10 cellular contexts compared by ENCODE assay signal in genomic region chr16:20903889-20904506, GRCh38. TPM values are rescaled to one million over a fixed set of nuclear protein-coding genes. Genes with fewer than 3 reads are reported as not detected.
DNase-seq lines count a peak whose midpoint lies in the region; ATAC-seq and TF ChIP-seq lines count a peak whose summit lies in the region.
"Had no signal": no experiment of that assay in that cellular context is flagged by ENCODE, and none has a peak within 500 bp of the region (broad histone marks: within the 10 kb centered on the region; RNA-seq: fewer than 3 reads in every experiment).

No MANE protein-coding gene starts in this region.

- H3K4me3 Mint-ChIP-seq in activated naive CD8-positive, alpha-beta T cell treated with anti-CD3 and anti-CD28 coated beads, Interleukin-2, amount 50 U/mL, for 24 hours: peak overlapping the region; percentile 72
- no peak overlapping the region for H3K4me3 Mint-ChIP-seq in memory B cell

- TF ChIP-seq CTCF in heart left ventricle (IDR thresholded peaks at IDR 0.05) (no peak), upper lobe of right lung (IDR thresholded peaks at IDR 0.05) (no peak)

- H3K36me3 Mint-ChIP-seq in activated naive CD8-positive, alpha-beta T cell treated with anti-CD3 and anti-CD28 coated beads, Interleukin-2, amount 50 U/mL, for 24 hours (ENCODE audit: low read depth): peaks cover 29% of the 10 kb centered on the region
- peaks cover 5% of the 10 kb centered on the region for H3K36me3 Mint-ChIP-seq in memory B cell

- ATAC-seq in heart left ventricle: no peak
- no peak for ATAC-seq in left cardiac atrium
- no peak for ATAC-seq in activated naive CD8-positive, alpha-beta T cell treated with anti-CD3 and anti-CD28 coated beads, Interleukin-2, amount 50 U/mL, for 24 hours
- no peak for ATAC-seq in memory B cell (ENCODE audit: low read depth)
- ATAC-seq in upper lobe of right lung: no peak
- ATAC-seq in GM21825 (IDR thresholded peaks at IDR 0.05; ENCODE audit: unreplicated experiment): no peak
- ATAC-seq: mucosa of descending colon had no signal

- no peaks in the 10 kb centered on the region for H3K27me3 Mint-ChIP-seq in activated naive CD8-positive, alpha-beta T cell treated with anti-CD3 and anti-CD28 coated beads, Interleukin-2, amount 50 U/mL, for 24 hours
- H3K27me3 Mint-ChIP-seq in memory B cell: no peaks in the 10 kb centered on the region

- H3K4me3 ChIP-seq in heart left ventricle: peak overlapping the region in 2 of 12 donors; percentile 20 to 31
- no peak overlapping the region for H3K4me3 ChIP-seq in upper lobe of right lung
- H3K4me3 ChIP-seq: mucosa of descending colon had no signal

- H3K4me1 ChIP-seq in heart left ventricle: peaks cover 13 to 79% (median 58%) of the 10 kb centered on the region in 12 donors
- H3K4me1 ChIP-seq in upper lobe of right lung: peaks cover 65% of the 10 kb centered on the region

- DNase-seq in heart left ventricle (no peak), left cardiac atrium (no peak), memory B cell (ENCODE audit: low spot score in 2 of 2) (peak in 1 of 2 donors; percentile 10), upper lobe of right lung (no peak), AG20443 (ENCODE audit: low spot score) (no peak)
- no peak for DNase-seq in activated naive CD8-positive, alpha-beta T cell treated with anti-CD3 and anti-CD28 coated beads, Interleukin-2, amount 50 U/mL, for 24 hours
- no peak for DNase-seq in activated CD8-positive, alpha-beta memory T cell treated with anti-CD3 and anti-CD28 coated beads, Interleukin-2, amount 50 U/mL, for 4 hours
- DNase-seq: mucosa of descending colon, NCI-H2171 treated with DMSO at 0.1 percent for 48 hours had no signal

- peaks cover 71% of the 10 kb centered on the region for H3K4me1 Mint-ChIP-seq in activated naive CD8-positive, alpha-beta T cell treated with anti-CD3 and anti-CD28 coated beads, Interleukin-2, amount 50 U/mL, for 24 hours
- peaks cover 37% of the 10 kb centered on the region for H3K4me1 Mint-ChIP-seq in memory B cell

- no peaks in the 10 kb centered on the region for H3K9me3 Mint-ChIP-seq in activated naive CD8-positive, alpha-beta T cell treated with anti-CD3 and anti-CD28 coated beads, Interleukin-2, amount 50 U/mL, for 24 hours
- no peaks in the 10 kb centered on the region for H3K9me3 Mint-ChIP-seq in memory B cell

- peak overlapping the region; percentile 24 to 99 (median 71) for H3K27ac ChIP-seq in heart left ventricle
- H3K27ac ChIP-seq in upper lobe of right lung: peak overlapping the region; percentile 98

- intact Hi-C loops in heart left ventricle (cut with DNase I) (loop anchor here in 8 of 10 donors (2.0 to 5.0 kb wide), 4 partner anchors 37 to 398 kb away; no protein-coding TSS in a partner anchor), left cardiac atrium (cut with DNase I) (loop anchor here in 1 of 2 donors (10.0 kb wide), 1 partner anchor 49 kb away; no protein-coding TSS in a partner anchor), upper lobe of right lung (cut with DNase I) (no loop called here)

- H3K9me3 ChIP-seq in heart left ventricle: no peaks in the 10 kb centered on the region
- H3K9me3 ChIP-seq in upper lobe of right lung: no peaks in the 10 kb centered on the region
- H3K9me3 ChIP-seq: mucosa of descending colon had no signal

- TF ChIP-seq POLR2A in heart left ventricle (IDR thresholded peaks at IDR 0.05): no peak

- H3K36me3 ChIP-seq in heart left ventricle (peaks cover 0 to 5% (median 0%) of the 10 kb centered on the region in 9 donors), upper lobe of right lung (no peaks in the 10 kb centered on the region)

- H3K27ac Mint-ChIP-seq in activated naive CD8-positive, alpha-beta T cell treated with anti-CD3 and anti-CD28 coated beads, Interleukin-2, amount 50 U/mL, for 24 hours: peak overlapping the region; percentile 99
- peak overlapping the region; percentile 88 for H3K27ac Mint-ChIP-seq in memory B cell

- H3K27me3 ChIP-seq in heart left ventricle (no peaks in the 10 kb centered on the region), upper lobe of right lung (no peaks in the 10 kb centered on the region)

- 36 to 39% (median 37%) methylated on average over 5 of the region's 5 CpGs for WGBS in heart left ventricle, 4 donors

RNA-seq across cellular contexts. Expression of gene LYRM1, which starts 3.4 kb away (rescaled TPM):
- total RNA-seq in heart left ventricle (100 to 1,000 TPM in 2 of 9 donors, 10 to 100 TPM in 7; 40.2 to 124 (median 54.6) TPM), left cardiac atrium (10 to 100 TPM; 32.6 TPM), upper lobe of right lung (28.9 TPM)
- 10 to 100 TPM; 65.5 to 73.0 TPM for polyA plus RNA-seq in heart left ventricle

RNA-seq across cellular contexts. Expression of gene DCUN1D3, which starts 3.8 kb away (rescaled TPM):
- 10 to 100 TPM in 7 of 9 donors, 1 to 10 TPM in 2; 8.3 to 21.4 (median 11.0) TPM for total RNA-seq in heart left ventricle
- 10 to 100 TPM in 1 of 2 donors, 1 to 10 TPM in 1; 2.6 to 13.4 TPM for polyA plus RNA-seq in heart left ventricle
- 10 to 100 TPM; 15.6 to 27.4 TPM for total RNA-seq in left cardiac atrium
- total RNA-seq in upper lobe of right lung: 28.7 TPM
